10 cellular contexts compared by ENCODE assay signal in genomic region chr1:85578321-85579295, GRCh38. TPM values are rescaled to one million over a fixed set of nuclear protein-coding genes. Genes with fewer than 3 reads are reported as not detected.
DNase-seq lines count a peak whose midpoint lies in the region; ATAC-seq and TF ChIP-seq lines count a peak whose summit lies in the region.
"Had no signal": no experiment of that assay in that cellular context is flagged by ENCODE, and none has a peak within 500 bp of the region (broad histone marks: within the 10 kb centered on the region; RNA-seq: fewer than 3 reads in every experiment).

No MANE protein-coding gene starts in this region.

- H3K4me1 Mint-ChIP-seq in brain, result peaks cover 60% of the 10 kb centered on the region

- peak; percentile 56 for DNase-seq in HK-2 (ENCODE audit: unreplicated experiment)
- peak; percentile 72 for DNase-seq in kidney tubule cell (ENCODE audit: low spot score)
- no peak for DNase-seq in thoracic aorta (ENCODE audit: low spot score)
- no peak for DNase-seq in DMS153 (lab: John Stamatoyannopoulos, UW)
- no peak for DNase-seq in lower leg skin (ENCODE audit: low spot score in 2 of 2)
- DNase-seq in NCI-H2227 treated with DMSO at 0.1 percent for 48 hours (lab: John Stamatoyannopoulos, UW), result no peak
- DNase-seq: SHP77 treated with DMSO at 0.1 percent for 48 hours had no signal

- 50 to 58% methylated on average over 12 of the region's 12 CpGs for WGBS in lower leg skin, 2 donors

- H3K27me3 ChIP-seq in thoracic aorta (replicated peaks; ENCODE audit: insufficient read depth), result no peaks in the 10 kb centered on the region
- H3K27me3 ChIP-seq: foreskin keratinocyte had no signal

- H3K4me3 Mint-ChIP-seq in brain, result peak overlapping the region; percentile 87 to 98 (median 91)

- H3K4me1 ChIP-seq in thoracic aorta (ENCODE audit: control insufficient read depth in 1 of 2, low read depth in 2 of 2), result peaks cover 5 to 26% of the 10 kb centered on the region in 2 donors

- peaks cover 58% of the 10 kb centered on the region for H3K27me3 Mint-ChIP-seq in brain

- peak overlapping the region; percentile 96 to 99 for H3K27ac ChIP-seq in thoracic aorta

- peaks cover 15% of the 10 kb centered on the region for H3K36me3 ChIP-seq in thoracic aorta

- peak overlapping the region in 4 of 5 experiments; percentile 11 to 70 (median 52) for H3K27ac Mint-ChIP-seq in brain

- H3K9me3 Mint-ChIP-seq in brain, result peaks cover 0 to 6% (median 0%) of the 10 kb centered on the region in 5 experiments

- TF ChIP-seq POLR2A in lower leg skin (IDR thresholded peaks at IDR 0.05), result no peak

- no peak for TF ChIP-seq CTCF in brain (conservative IDR thresholded peaks at IDR 0.05)
- TF ChIP-seq CTCF in thoracic aorta (IDR thresholded peaks at IDR 0.05), result no peak
- TF ChIP-seq CTCF in lower leg skin (IDR thresholded peaks at IDR 0.05), result no peak

- ATAC-seq in thoracic aorta (ENCODE audit: insufficient number of reproducible peaks, low FRiP score, low read depth) (peak; percentile 18), HG03159 (IDR thresholded peaks at IDR 0.05; ENCODE audit: unreplicated experiment) (no peak)
- ATAC-seq: foreskin keratinocyte had no signal

- intact Hi-C loops in lower leg skin (cut with DNase I; ENCODE audit: low total_unique reads), result loop anchor here (10.0 kb wide), 1 partner anchor 274 kb away; no protein-coding TSS in a partner anchor

- H3K36me3 Mint-ChIP-seq in brain, result peaks cover 20% of the 10 kb centered on the region

- H3K4me3 ChIP-seq in thoracic aorta (peak overlapping the region; percentile 75), lower leg skin (ENCODE audit: low read depth, poor library complexity, severe bottlenecking) (no peak overlapping the region)

- H3K9me3 ChIP-seq in thoracic aorta, result no peaks in the 10 kb centered on the region

RNA-seq across cellular contexts. Expression of gene CCN1, which starts 2.0 kb away (rescaled TPM):
- polyA plus RNA-seq in brain (ENCODE audit: insufficient read depth, low read depth, low replicate concordance), result 8.7 TPM
- total RNA-seq in thoracic aorta (100 to 1,000 TPM; 107 to 413 TPM), lower leg skin (100 to 1,000 TPM in 2 of 4 donors, 10 to 100 TPM in 2; 47.1 to 174 (median 80.4) TPM)

Comparison
In these comparisons a context has a peak if more than half of its experiments do, and no peak if none do; other contexts are left out.
1. DNase-seq: peak in HK-2 (single experiment) and kidney tubule cell (single experiment); none in thoracic aorta (single experiment), DMS153 (single experiment), lower leg skin (0 of 2) and NCI-H2227 treated with DMSO at 0.1 percent for 48 hours (single experiment).